Comparison of ENCODE assay signal across 25 cellular contexts in the genomic region with DNA sequence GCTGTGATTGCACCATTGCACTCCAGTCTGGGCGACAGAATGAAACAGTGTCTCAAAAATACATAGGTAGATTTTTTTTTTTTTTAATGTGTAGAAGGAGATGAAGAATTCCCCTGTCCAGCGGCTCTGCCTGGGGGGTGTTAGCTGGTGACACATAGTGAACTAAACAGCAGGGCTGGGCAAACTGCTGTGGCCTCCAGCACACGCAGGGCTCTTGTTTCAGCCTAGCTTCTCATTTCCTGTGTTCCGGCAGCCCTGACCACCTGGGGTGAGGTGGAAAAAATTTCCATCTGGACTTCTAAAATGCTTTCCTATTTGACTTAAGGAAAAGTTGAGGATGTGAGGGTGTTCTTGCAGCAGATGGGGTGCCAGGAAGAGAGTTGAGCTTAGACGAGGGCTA. TPM values are rescaled to one million over a fixed set of nuclear protein-coding genes. Genes with fewer than 3 reads are reported as not detected.
DNase-seq lines count a peak whose midpoint lies in the region; ATAC-seq and TF ChIP-seq lines count a peak whose summit lies in the region.
"Had no signal": no experiment of that assay in that cellular context is flagged by ENCODE, and none has a peak within 500 bp of the region (broad histone marks: within the 10 kb centered on the region; RNA-seq: fewer than 3 reads in every experiment).

No MANE protein-coding gene starts in this region.

- H3K79me2 ChIP-seq in SK-N-SH (ENCODE audit: insufficient read depth) = no peaks in the 10 kb centered on the region
- H3K79me2 ChIP-seq: hepatocyte had no signal

- no peak overlapping the region for H3K27ac ChIP-seq in SK-N-SH (ENCODE audit: low read depth in 2 of 2, low read length in 1 of 2)
- H3K27ac ChIP-seq in RWPE1 = peak overlapping the region; percentile 50
- H3K27ac ChIP-seq: BLaER1, hepatocyte, HL-60, neural progenitor cell, right atrium auricular region had no signal

- H3K4me3 Mint-ChIP-seq in nephron progenitor cell = no peak overlapping the region
- H3K4me3 Mint-ChIP-seq: mesothelial cell of epicardium; neural progenitor cell; stimulated activated naive CD8-positive, alpha-beta T cell treated with anti-CD3 and anti-CD28 coated beads, Interleukin-15, Interleukin-2, amounts not matched to agents 100 ng/mL and 50 ng/mL, for 24 hours had no signal

- H3K4me2 ChIP-seq in SK-N-SH = no peak overlapping the region
- H3K4me2 ChIP-seq: BLaER1, hepatocyte, neural progenitor cell had no signal

- H4K20me1 ChIP-seq in SK-N-SH (ENCODE audit: insufficient read depth) = 0 out of 2 replicates have a peak, but pooled peaks cover 3% of the 10 kb centered on the region
- H4K20me1 ChIP-seq: BLaER1 had no signal

- H3K4me3 ChIP-seq in SK-N-SH (ENCODE audit: low read depth in 2 of 2, low read length in 1 of 2) (no peak overlapping the region), choroid plexus epithelial cell (ENCODE audit: low read depth, low read length) (no peak overlapping the region)
- H3K4me3 ChIP-seq: BLaER1, hepatocyte, K562, neural progenitor cell, right atrium auricular region, transverse colon had no signal

- no peak for ATAC-seq in SK-N-SH treated with all-trans-retinoic acid at 6 μM for 48 hours
- ATAC-seq: K562, left colon had no signal

- TF ChIP-seq CTCF in SK-N-SH (IDR thresholded peaks at IDR 0.05) = no peak
- TF ChIP-seq CTCF in RWPE1 (conservative IDR thresholded peaks at IDR 0.05; ENCODE audit: low read depth) = no peak
- TF ChIP-seq CTCF in choroid plexus epithelial cell (conservative IDR thresholded peaks at IDR 0.05; ENCODE audit: low read depth, low read length) = no peak
- no peak for TF ChIP-seq CTCF in nephron progenitor cell (IDR thresholded peaks at IDR 0.05)

- TF ChIP-seq RAD21 in SK-N-SH (IDR thresholded peaks at IDR 0.05; ENCODE audit: low read length) = no peak

- H3K27me3 ChIP-seq in SK-N-SH (ENCODE audit: insufficient read depth) = no peaks in the 10 kb centered on the region
- H3K27me3 ChIP-seq: BLaER1, hepatocyte, neural progenitor cell, right atrium auricular region, transverse colon had no signal

- H3K9me2 ChIP-seq in SK-N-SH = no peaks in the 10 kb centered on the region

- peaks cover 21% of the 10 kb centered on the region for H3F3A ChIP-seq in SK-N-SH (replicated peaks; ENCODE audit: insufficient read depth)

- no peak for DNase-seq in SK-N-SH
- DNase-seq in RWPE1 (ENCODE audit: low spot score) = no peak
- DNase-seq in choroid plexus epithelial cell (ENCODE audit: low read depth) = peak; percentile 70
- peak; percentile 35 for DNase-seq in renal cortical epithelial cell (ENCODE audit: low read depth)
- DNase-seq in nephron progenitor cell = no peak
- no peak for DNase-seq in KG1 (lab: John Stamatoyannopoulos, UW)
- DNase-seq in kidney glomerular epithelial cell (lab: John Stamatoyannopoulos, UW) = no peak
- DNase-seq: 8988T; activated effector memory CD4-positive, alpha-beta T cell treated with Interleukin-2 at 50 U/mL for 16 hours; cerebellar nuclear complex; left colon; NCI-H1092 treated with DMSO at 0.1 percent for 48 hours; NCI-H2107; NCI-H524 treated with DMSO at 0.1 percent for 48 hours; T1000; transverse colon had no signal

- CTCF ChIA-PET in SK-N-SH (lab: Yijun Ruan, JAX) (interaction anchor here (1.0 to 7.1 kb wide), 5 partner anchors 19 to 184 kb away, joined by 3 to 59 read pairs (median 4); partner anchors contain the start of genes LRRC37A3 and RGS9), RWPE1 (lab: Yijun Ruan, JAX) (no interaction called here)

- H3K36me3 ChIP-seq in SK-N-SH (replicated peaks in 1 of 2; ENCODE audit: control insufficient read depth in 1 of 2, insufficient read depth in 2 of 2, low read length in 1 of 2) = no peaks in the 10 kb centered on the region
- H3K36me3 ChIP-seq: BLaER1, neural progenitor cell, right atrium auricular region, transverse colon had no signal

- no peaks in the 10 kb centered on the region for H3K9me3 ChIP-seq in SK-N-SH
- H3K9me3 ChIP-seq: BLaER1, right atrium auricular region, transverse colon had no signal

- no peak for TF ChIP-seq EP300 in SK-N-SH (IDR thresholded peaks at IDR 0.05; ENCODE audit: borderline replicate concordance in 1 of 2, low read depth in 1 of 2, low read length in 1 of 2)

- no peak overlapping the region for H3K9ac ChIP-seq in SK-N-SH
- H3K9ac ChIP-seq: BLaER1, neural progenitor cell had no signal

- 66% methylated on average over 5 of the region's 5 CpGs for WGBS in SK-N-SH (ENCODE audit: low lambda C conversion rate)

- POLR2A ChIA-PET in SK-N-SH (lab: Yijun Ruan, JAX) (no interaction called here), RWPE1 (lab: Yijun Ruan, JAX; ENCODE audit: low non-redundant PET) (interaction anchor here (0.6 kb wide), 1 partner anchor 34 kb away, joined by 3 read pairs; no protein-coding TSS in a partner anchor)

- no peak overlapping the region for H3K27ac Mint-ChIP-seq in nephron progenitor cell
- H3K27ac Mint-ChIP-seq: mesothelial cell of epicardium; neural progenitor cell; stimulated activated naive CD8-positive, alpha-beta T cell treated with anti-CD3 and anti-CD28 coated beads, Interleukin-15, Interleukin-2, amounts not matched to agents 100 ng/mL and 50 ng/mL, for 24 hours had no signal

- no peaks in the 10 kb centered on the region for H3K9me3 Mint-ChIP-seq in nephron progenitor cell
- H3K9me3 Mint-ChIP-seq: mesothelial cell of epicardium; neural progenitor cell; stimulated activated naive CD8-positive, alpha-beta T cell treated with anti-CD3 and anti-CD28 coated beads, Interleukin-15, Interleukin-2, amounts not matched to agents 100 ng/mL and 50 ng/mL, for 24 hours had no signal

- H3K4me1 ChIP-seq in SK-N-SH (ENCODE audit: control insufficient read depth in 1 of 2, insufficient read depth in 2 of 2, low read depth in 1 of 2, low read length in 1 of 2) = peaks cover 0 to 18% of the 10 kb centered on the region in 2 experiments; a peak in 1 of 4 replicates
- H3K4me1 ChIP-seq: neural progenitor cell had no signal

- peaks cover 7% of the 10 kb centered on the region for H3K27me3 Mint-ChIP-seq in nephron progenitor cell (ENCODE audit: low read depth, poor library complexity)

- H3K36me3 Mint-ChIP-seq in nephron progenitor cell (ENCODE audit: low read depth) = no peaks in the 10 kb centered on the region
- H3K36me3 Mint-ChIP-seq: mesothelial cell of epicardium, neural progenitor cell had no signal

- peaks cover 5% of the 10 kb centered on the region for H3K4me1 Mint-ChIP-seq in nephron progenitor cell

- H2AFZ ChIP-seq in SK-N-SH (ENCODE audit: low read depth) = no peak overlapping the region
- H2AFZ ChIP-seq: hepatocyte, neural progenitor cell had no signal

TF ChIP-seq in SK-N-SH, 30 proteins besides CTCF, POLR2A, EP300 and RAD21 (continues in another document):
- TF ChIP-seq, protein P1, sequence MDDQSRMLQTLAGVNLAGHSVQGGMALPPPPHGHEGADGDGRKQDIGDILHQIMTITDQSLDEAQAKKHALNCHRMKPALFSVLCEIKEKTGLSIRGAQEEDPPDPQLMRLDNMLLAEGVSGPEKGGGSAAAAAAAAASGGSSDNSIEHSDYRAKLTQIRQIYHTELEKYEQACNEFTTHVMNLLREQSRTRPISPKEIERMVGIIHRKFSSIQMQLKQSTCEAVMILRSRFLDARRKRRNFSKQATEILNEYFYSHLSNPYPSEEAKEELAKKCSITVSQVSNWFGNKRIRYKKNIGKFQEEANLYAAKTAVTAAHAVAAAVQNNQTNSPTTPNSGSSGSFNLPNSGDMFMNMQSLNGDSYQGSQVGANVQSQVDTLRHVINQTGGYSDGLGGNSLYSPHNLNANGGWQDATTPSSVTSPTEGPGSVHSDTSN (IDR thresholded peaks at IDR 0.05) = no peak
- no peak for TF ChIP-seq MXI1 (IDR thresholded peaks at IDR 0.05; ENCODE audit: low read depth, low read length)

TF ChIP-seq in SK-N-SH treated with all-trans-retinoic acid at 6 μM for 48 hours, 23 proteins besides CTCF, POLR2A, EP300 and RAD21 (continues in another document):
- TF ChIP-seq PPARA (CRISPR knock-in tag; IDR thresholded peaks at IDR 0.05; ENCODE audit: borderline replicate concordance) (no peak), CSDC2 (CRISPR knock-in tag; IDR thresholded peaks at IDR 0.05) (no peak), GLIS3 (CRISPR knock-in tag; IDR thresholded peaks at IDR 0.05) (no peak), ZC3H10 (CRISPR knock-in tag; IDR thresholded peaks at IDR 0.05) (no peak), ZNF8 (CRISPR knock-in tag; IDR thresholded peaks at IDR 0.05) (no peak), TCF4 (CRISPR knock-in tag; IDR thresholded peaks at IDR 0.05; ENCODE audit: borderline replicate concordance) (no peak), ZNF70 (CRISPR knock-in tag; IDR thresholded peaks at IDR 0.05) (no peak), TOX (CRISPR knock-in tag; IDR thresholded peaks at IDR 0.05; ENCODE audit: borderline replicate concordance) (no peak), ESRRG (CRISPR knock-in tag; IDR thresholded peaks at IDR 0.05) (no peak), ARNTL (CRISPR knock-in tag; IDR thresholded peaks at IDR 0.05; ENCODE audit: borderline replicate concordance, low read depth) (no peak), ZNF565 (CRISPR knock-in tag; conservative IDR thresholded peaks at IDR 0.05; ENCODE audit: low read depth) (no peak), PATZ1 (CRISPR knock-in tag; IDR thresholded peaks at IDR 0.05; ENCODE audit: borderline replicate concordance) (no peak), ZFP30 (CRISPR knock-in tag; IDR thresholded peaks at IDR 0.05) (no peak)

RNA-seq across cellular contexts. Expression of gene RGS9, which starts 33.3 kb away (rescaled TPM):
- 1.3 and 1.4 TPM in 2 replicates for polyA plus RNA-seq in SK-N-SH (2012; rRNA removed)
- polyA plus RNA-seq in SK-N-SH (2012; cell fraction: cytosol; rRNA removed) = 1.6 and 1.9 TPM in 2 replicates
- polyA plus RNA-seq in SK-N-SH (2012; cell fraction: nucleus; rRNA removed) = 0.79 and 0.94 TPM in 2 replicates
- total RNA-seq in renal cortical epithelial cell = 2.7 and 4.2 TPM in 2 replicates

RNA-seq across cellular contexts. Expression of gene GNA13, which starts 47.4 kb away (rescaled TPM):
- 14.5 and 19.0 TPM in 2 replicates for polyA plus RNA-seq in SK-N-SH (2012; rRNA removed)
- polyA plus RNA-seq in SK-N-SH (2012; cell fraction: cytosol; rRNA removed) = 23.4 and 24.8 TPM in 2 replicates
- 6.3 and 13.2 TPM in 2 replicates for polyA plus RNA-seq in SK-N-SH (2012; cell fraction: nucleus; rRNA removed)
- total RNA-seq in renal cortical epithelial cell = 87.2 and 115 TPM in 2 replicates

Comparison
In these comparisons a context has a peak if more than half of its experiments do, and no peak if none do; other contexts are left out.
1. DNase-seq: peak in choroid plexus epithelial cell (single experiment) and renal cortical epithelial cell (single experiment); none in SK-N-SH (single experiment), RWPE1 (single experiment), nephron progenitor cell (single experiment), KG1 (single experiment) and kidney glomerular epithelial cell (single experiment).